In the genomic region with DNA sequence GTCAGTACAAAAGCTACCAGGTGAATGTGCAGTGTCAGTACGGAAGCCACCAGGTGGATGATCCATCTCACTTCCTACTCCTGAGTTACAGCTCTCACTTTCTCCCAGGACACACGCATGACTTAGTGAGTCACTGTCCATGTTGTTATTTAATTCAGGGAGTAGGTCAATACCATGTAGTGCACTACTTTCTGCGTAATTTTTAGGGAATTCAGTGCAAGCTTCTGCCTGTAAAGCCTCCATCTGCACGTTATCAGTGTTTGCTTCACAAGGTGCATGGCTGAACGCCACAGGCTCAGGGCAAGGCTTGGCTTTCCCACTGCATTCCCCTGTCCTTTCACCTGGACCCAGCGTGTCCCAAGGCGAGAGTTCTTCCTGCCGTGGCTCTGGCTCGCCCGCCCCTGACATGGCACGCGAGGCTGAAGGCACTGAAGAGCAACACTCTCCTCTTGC, we compare ENCODE assay signal across 24 cellular contexts. TPM values are rescaled to one million over a fixed set of nuclear protein-coding genes. Genes with fewer than 3 reads are reported as not detected.
A peak's percentile ranks its signal among the peaks of the same experiment; 100 is the strongest.
DNase-seq lines count a peak whose midpoint lies in the region; ATAC-seq and TF ChIP-seq lines count a peak whose summit lies in the region.
"Had no signal": no experiment of that assay in that cellular context is flagged by ENCODE, and none has a peak within 500 bp of the region (broad histone marks: within the 10 kb centered on the region; RNA-seq: fewer than 3 reads in every experiment).

No MANE protein-coding gene starts in this region.

- POLR2A ChIA-PET in WTC11 (lab: Charles Lee) = no interaction called here

- H3K4me1 ChIP-seq in prostate gland (replicated peaks) = no peaks in the 10 kb centered on the region
- H3K4me1 ChIP-seq: SJSA1 had no signal

- H3K27ac ChIP-seq in prostate gland = peak overlapping the region in 1 of 2 donors; percentile 43
- H3K27ac ChIP-seq: hepatocyte, KMS-11, pancreas, SJSA1 had no signal

- BruUV-seq in Calu3 (replicated peaks; lab: Mats Ljungman, UMichigan) = no TSS peak

- CTCF ChIA-PET in Calu3 (lab: Charles Lee) = no interaction called here
- CTCF ChIA-PET in WTC11 (lab: Charles Lee) = no interaction called here

- no peak for TF ChIP-seq CTCF in Calu3 (IDR thresholded peaks at IDR 0.05; ENCODE audit: unreplicated experiment)
- no peak for TF ChIP-seq CTCF in WTC11 (IDR thresholded peaks at IDR 0.05)
- TF ChIP-seq CTCF in nephron progenitor cell (IDR thresholded peaks at IDR 0.05) = no peak
- no peak for TF ChIP-seq CTCF in prostate gland (IDR thresholded peaks at IDR 0.05)

- ATAC-seq in WTC11 = no peak
- ATAC-seq in Right ventricle myocardium superior (ENCODE audit: poor library complexity) = peak; percentile 40
- ATAC-seq: GM12878, PC-3 had no signal

- H3K4me3 Mint-ChIP-seq in Calu3 (ENCODE audit: low read depth, unreplicated experiment) (no peak overlapping the region), WTC11 (no peak overlapping the region), nephron progenitor cell (no peak overlapping the region)
- H3K4me3 Mint-ChIP-seq: activated naive CD4-positive, alpha-beta T cell treated with anti-CD3 and anti-CD28 coated beads, Interleukin-2, amount 50 U/mL, for 24 hours; CD4-positive, alpha-beta memory T cell; stimulated activated naive CD8-positive, alpha-beta T cell treated with anti-CD3 and anti-CD28 coated beads, Interleukin-15, Interleukin-2, amounts not matched to agents 100 ng/mL and 50 ng/mL, for 24 hours; T-helper 1 cell treated with Interleukin-12 subunit alpha and Interleukin-12 subunit beta and Interleukin-4 antibody, amounts not matched to agents 30 μg/mL and 1 μg/mL, for 36 hours; type B pancreatic cell had no signal

- H3K4me1 Mint-ChIP-seq in Calu3 (ENCODE audit: low read depth, unreplicated experiment) (peaks cover 32% of the 10 kb centered on the region), WTC11 (no peaks in the 10 kb centered on the region), nephron progenitor cell (peaks cover 5% of the 10 kb centered on the region)

- H3K36me3 Mint-ChIP-seq in Calu3 (ENCODE audit: insufficient read depth, unreplicated experiment) = peaks cover 67% of the 10 kb centered on the region
- peaks cover 38% of the 10 kb centered on the region for H3K36me3 Mint-ChIP-seq in WTC11
- H3K36me3 Mint-ChIP-seq in nephron progenitor cell (ENCODE audit: low read depth) = peaks cover 59% of the 10 kb centered on the region

- H3K27me3 Mint-ChIP-seq in Calu3 (ENCODE audit: unreplicated experiment) = no peaks in the 10 kb centered on the region
- H3K27me3 Mint-ChIP-seq in WTC11 (ENCODE audit: low read depth) = no peaks in the 10 kb centered on the region
- no peaks in the 10 kb centered on the region for H3K27me3 Mint-ChIP-seq in nephron progenitor cell (ENCODE audit: low read depth, poor library complexity)
- H3K27me3 Mint-ChIP-seq: activated naive CD4-positive, alpha-beta T cell treated with anti-CD3 and anti-CD28 coated beads, Interleukin-2, amount 50 U/mL, for 24 hours; CD4-positive, alpha-beta memory T cell; stimulated activated naive CD8-positive, alpha-beta T cell treated with anti-CD3 and anti-CD28 coated beads, Interleukin-15, Interleukin-2, amounts not matched to agents 100 ng/mL and 50 ng/mL, for 24 hours; type B pancreatic cell had no signal

- no peak overlapping the region for H3K4me3 ChIP-seq in prostate gland
- H3K4me3 ChIP-seq: GM12878, hepatocyte, pancreas, SJSA1 had no signal

- intact Hi-C loops in Calu3 (cut with micrococcal nuclease; ENCODE audit: unreplicated experiment) (no loop called here), Right ventricle myocardium superior (cut with DNase I) (no loop called here), prostate gland (cut with DNase I) (no loop called here)

- no peaks in the 10 kb centered on the region for H3K27me3 ChIP-seq in prostate gland (replicated peaks; ENCODE audit: insufficient read depth)
- H3K27me3 ChIP-seq: hepatocyte, pancreas, SJSA1 had no signal

- no peaks in the 10 kb centered on the region for H3K36me3 ChIP-seq in prostate gland

- H3K9me3 ChIP-seq in prostate gland = no peaks in the 10 kb centered on the region
- H3K9me3 ChIP-seq: pancreas, SJSA1 had no signal

- no peak for DNase-seq in Calu3
- no peak for DNase-seq in WTC11 (ENCODE audit: low spot score)
- DNase-seq in Right ventricle myocardium superior = no peak
- no peak for DNase-seq in nephron progenitor cell
- DNase-seq in NCI-H69 (lab: John Stamatoyannopoulos, UW) = no peak
- no peak for DNase-seq in prostate gland (ENCODE audit: low spot score)
- DNase-seq in dermis blood vessel endothelial cell = no peak
- DNase-seq in DMS 273 treated with DMSO at 0.1 percent for 48 hours (lab: John Stamatoyannopoulos, UW) = no peak
- DNase-seq: activated T-cell treated with anti-CD3 and anti-CD28 coated beads for 4 hours; CD4-positive, alpha-beta memory T cell; DMS53; NCI-H187; NCI-H82; pancreas; PC-3; stimulated activated CD4-positive, alpha-beta T cell treated with anti-CD3 and anti-CD28 coated beads, Interleukin-1b, Interleukin-23, amount 100 ng/mL, for 48 hours had no signal

- TF ChIP-seq POLR2A in prostate gland (IDR thresholded peaks at IDR 0.05) = no peak

- no peaks in the 10 kb centered on the region for H3K9me3 Mint-ChIP-seq in Calu3 (ENCODE audit: low read depth, unreplicated experiment)
- H3K9me3 Mint-ChIP-seq in WTC11 = no peaks in the 10 kb centered on the region
- H3K9me3 Mint-ChIP-seq in nephron progenitor cell = no peaks in the 10 kb centered on the region
- H3K9me3 Mint-ChIP-seq: activated naive CD4-positive, alpha-beta T cell treated with anti-CD3 and anti-CD28 coated beads, Interleukin-2, amount 50 U/mL, for 24 hours; CD4-positive, alpha-beta memory T cell; stimulated activated naive CD8-positive, alpha-beta T cell treated with anti-CD3 and anti-CD28 coated beads, Interleukin-15, Interleukin-2, amounts not matched to agents 100 ng/mL and 50 ng/mL, for 24 hours; T-helper 1 cell treated with Interleukin-12 subunit alpha and Interleukin-12 subunit beta and Interleukin-4 antibody, amounts not matched to agents 30 μg/mL and 1 μg/mL, for 36 hours; type B pancreatic cell had no signal

- WGBS in prostate gland = 90% methylated on average over 12 of the region's 12 CpGs

- H3K27ac Mint-ChIP-seq in Calu3 (ENCODE audit: unreplicated experiment) (peak overlapping the region; percentile 9), WTC11 (peak overlapping the region; percentile 69; the same call in 1 of the 2 replicates), nephron progenitor cell (peak overlapping the region; percentile 44)

TF ChIP-seq in WTC11, 78 proteins besides CTCF, POLR2A, EP300 and RAD21 (continues in another document):
- TF ChIP-seq ZNF232 (CRISPR knock-in tag; IDR thresholded peaks at IDR 0.05) = no peak
- TF ChIP-seq, protein P1, sequence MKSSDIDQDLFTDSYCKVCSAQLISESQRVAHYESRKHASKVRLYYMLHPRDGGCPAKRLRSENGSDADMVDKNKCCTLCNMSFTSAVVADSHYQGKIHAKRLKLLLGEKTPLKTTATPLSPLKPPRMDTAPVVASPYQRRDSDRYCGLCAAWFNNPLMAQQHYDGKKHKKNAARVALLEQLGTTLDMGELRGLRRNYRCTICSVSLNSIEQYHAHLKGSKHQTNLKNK (CRISPR knock-in tag; IDR thresholded peaks at IDR 0.05) = no peak
- no peak for TF ChIP-seq NR1H2 (CRISPR knock-in tag; IDR thresholded peaks at IDR 0.05)
- no peak for TF ChIP-seq ATF3 (CRISPR knock-in tag; conservative IDR thresholded peaks at IDR 0.05)
- no peak for TF ChIP-seq JAZF1 (CRISPR knock-in tag; IDR thresholded peaks at IDR 0.05)
- TF ChIP-seq GRHL2 (CRISPR knock-in tag; IDR thresholded peaks at IDR 0.05; ENCODE audit: insufficient replicate concordance, severe bottlenecking) = no peak
- no peak for TF ChIP-seq TEAD4 (CRISPR knock-in tag; IDR thresholded peaks at IDR 0.05)
- no peak for TF ChIP-seq FOXJ3 (CRISPR knock-in tag; IDR thresholded peaks at IDR 0.05; ENCODE audit: borderline replicate concordance)
- TF ChIP-seq NFYB (CRISPR knock-in tag; conservative IDR thresholded peaks at IDR 0.05; ENCODE audit: low read depth) = no peak
- TF ChIP-seq, protein P2, sequence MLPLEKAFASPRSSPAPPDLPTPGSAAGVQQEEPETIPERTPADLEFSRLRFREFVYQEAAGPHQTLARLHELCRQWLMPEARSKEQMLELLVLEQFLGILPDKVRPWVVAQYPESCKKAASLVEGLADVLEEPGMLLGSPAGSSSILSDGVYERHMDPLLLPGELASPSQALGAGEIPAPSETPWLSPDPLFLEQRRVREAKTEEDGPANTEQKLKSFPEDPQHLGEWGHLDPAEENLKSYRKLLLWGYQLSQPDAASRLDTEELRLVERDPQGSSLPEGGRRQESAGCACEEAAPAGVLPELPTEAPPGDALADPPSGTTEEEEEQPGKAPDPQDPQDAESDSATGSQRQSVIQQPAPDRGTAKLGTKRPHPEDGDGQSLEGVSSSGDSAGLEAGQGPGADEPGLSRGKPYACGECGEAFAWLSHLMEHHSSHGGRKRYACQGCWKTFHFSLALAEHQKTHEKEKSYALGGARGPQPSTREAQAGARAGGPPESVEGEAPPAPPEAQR (CRISPR knock-in tag; IDR thresholded peaks at IDR 0.05) = no peak
- TF ChIP-seq, protein P3, sequence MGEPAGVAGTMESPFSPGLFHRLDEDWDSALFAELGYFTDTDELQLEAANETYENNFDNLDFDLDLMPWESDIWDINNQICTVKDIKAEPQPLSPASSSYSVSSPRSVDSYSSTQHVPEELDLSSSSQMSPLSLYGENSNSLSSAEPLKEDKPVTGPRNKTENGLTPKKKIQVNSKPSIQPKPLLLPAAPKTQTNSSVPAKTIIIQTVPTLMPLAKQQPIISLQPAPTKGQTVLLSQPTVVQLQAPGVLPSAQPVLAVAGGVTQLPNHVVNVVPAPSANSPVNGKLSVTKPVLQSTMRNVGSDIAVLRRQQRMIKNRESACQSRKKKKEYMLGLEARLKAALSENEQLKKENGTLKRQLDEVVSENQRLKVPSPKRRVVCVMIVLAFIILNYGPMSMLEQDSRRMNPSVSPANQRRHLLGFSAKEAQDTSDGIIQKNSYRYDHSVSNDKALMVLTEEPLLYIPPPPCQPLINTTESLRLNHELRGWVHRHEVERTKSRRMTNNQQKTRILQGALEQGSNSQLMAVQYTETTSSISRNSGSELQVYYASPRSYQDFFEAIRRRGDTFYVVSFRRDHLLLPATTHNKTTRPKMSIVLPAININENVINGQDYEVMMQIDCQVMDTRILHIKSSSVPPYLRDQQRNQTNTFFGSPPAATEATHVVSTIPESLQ (CRISPR knock-in tag; IDR thresholded peaks at IDR 0.05) = no peak
- no peak for TF ChIP-seq FOXK1 (CRISPR knock-in tag; IDR thresholded peaks at IDR 0.05)
- no peak for TF ChIP-seq ETV6 (CRISPR knock-in tag; IDR thresholded peaks at IDR 0.05)
- no peak for TF ChIP-seq ZNF423 (CRISPR knock-in tag; IDR thresholded peaks at IDR 0.05)
- no peak for TF ChIP-seq SOX15 (CRISPR knock-in tag; IDR thresholded peaks at IDR 0.05)

RNA-seq across cellular contexts. Expression of gene LARP4B, which starts 59.5 kb away (rescaled TPM):
- total RNA-seq in Calu3 (2022) (181 and 183 TPM in 2 replicates), WTC11 (2021) (83.0 to 91.5 TPM (median 87.1 TPM) in 3 replicates), Right ventricle myocardium superior (59.9 TPM), prostate gland (10 to 100 TPM; 51.9 to 95.4 TPM), dermis blood vessel endothelial cell (23.5 and 33.4 TPM in 2 replicates)

Comparison
In these comparisons a context has a peak if more than half of its experiments do, and no peak if none do; other contexts are left out.
1. H3K27ac Mint-ChIP-seq: peak in every context shown above with its lines; median percentile 69 in WTC11; 44 in nephron progenitor cell; 9 in Calu3.